ENCODE assay signal across 8 cellular contexts in genomic region chr1:15950763-15951295, GRCh38. TPM values are rescaled to one million over a fixed set of nuclear protein-coding genes. Genes with fewer than 3 reads are reported as not detected.
DNase-seq lines count a peak whose midpoint lies in the region; ATAC-seq, FAIRE-seq and TF ChIP-seq lines count a peak whose summit lies in the region.

No MANE protein-coding gene starts in this region.

- H3K4me1 ChIP-seq in OCI-LY3 (ENCODE audit: low read length) (peaks cover 42% of the 10 kb centered on the region), gastroesophageal sphincter (peaks cover 13 to 83% (median 42%) of the 10 kb centered on the region in 3 donors)

- TF ChIP-seq EP300 in gastroesophageal sphincter (IDR thresholded peaks at IDR 0.05): no peak

- H3K4me3 ChIP-seq in OCI-LY3 (ENCODE audit: low read length): no peak overlapping the region
- H3K4me3 ChIP-seq in gastroesophageal sphincter: no peak overlapping the region

- peaks cover 36% of the 10 kb centered on the region for H3K36me3 Mint-ChIP-seq in activated T-cell treated with anti-CD3 and anti-CD28 coated beads, Interleukin-2, amount 50 U/mL, for 4 hours (ENCODE audit: insufficient read depth)

- TF ChIP-seq CTCF in OCI-LY3 (IDR thresholded peaks at IDR 0.05; ENCODE audit: low read depth, low read length) (no peak), gastroesophageal sphincter (IDR thresholded peaks at IDR 0.05) (no peak)

- FAIRE-seq in GM12892 (lab: Jason Lieb, UNC): no peak

- WGBS in gastroesophageal sphincter (ENCODE audit: low coverage in 1 of 2), 2 donors: 10 to 26% methylated on average over 2 to 10 of the region's 10 CpGs

- H3K27ac ChIP-seq in OCI-LY3 (ENCODE audit: low read length) (no peak overlapping the region; the same call in 1 of the 2 replicates), gastroesophageal sphincter (peak overlapping the region; percentile 81 to 99 (median 92))

- TF ChIP-seq POLR2A in gastroesophageal sphincter (IDR thresholded peaks at IDR 0.05) (no peak), GM12892 (IDR thresholded peaks at IDR 0.05; ENCODE audit: low read depth, low read length) (no peak)

- no peak overlapping the region for H2AFZ ChIP-seq in OCI-LY3 (ENCODE audit: low read depth, low read length)

- DNase-seq in activated T-cell treated with anti-CD3 and anti-CD28 coated beads, Interleukin-2, amount 50 U/mL, for 4 hours: peak; percentile 86
- DNase-seq in stimulated activated CD4-positive, alpha-beta T cell treated with anti-CD3 and anti-CD28 coated beads, Interleukin-4, amount 100 ng/mL, for 4 hours: peak; percentile 72 to 92
- DNase-seq in GM12892 (ENCODE audit: insufficient read length) (no peak), NCI-H2227 (lab: John Stamatoyannopoulos, UW; ENCODE audit: unreplicated experiment) (no peak), amniotic stem cell (lab: John Stamatoyannopoulos, UW) (no peak), activated gamma-delta T cell (lab: John Stamatoyannopoulos, UW) (no peak)

- no peak overlapping the region for H3K9ac ChIP-seq in OCI-LY3 (ENCODE audit: low read length)

- H3K4me1 Mint-ChIP-seq in activated T-cell treated with anti-CD3 and anti-CD28 coated beads, Interleukin-2, amount 50 U/mL, for 4 hours (ENCODE audit: low read depth): peaks cover 83% of the 10 kb centered on the region

- H3K9me3 ChIP-seq in OCI-LY3 (ENCODE audit: insufficient read depth, low read length): no peaks in the 10 kb centered on the region
- H3K9me3 ChIP-seq in gastroesophageal sphincter: no peaks in the 10 kb centered on the region

- peak overlapping the region; percentile 79; the same call in 1 of the 2 replicates for H3K4me2 ChIP-seq in OCI-LY3 (ENCODE audit: low read length)

- ATAC-seq in activated T-cell treated with anti-CD3 and anti-CD28 coated beads, Interleukin-2, amount 50 U/mL, for 4 hours: peak; percentile 12 to 16
- ATAC-seq in gastroesophageal sphincter: no peak

- no peaks in the 10 kb centered on the region for H3K27me3 Mint-ChIP-seq in activated T-cell treated with anti-CD3 and anti-CD28 coated beads, Interleukin-2, amount 50 U/mL, for 4 hours (ENCODE audit: low read depth)

- peak overlapping the region; percentile 71 for H3K4me3 Mint-ChIP-seq in activated T-cell treated with anti-CD3 and anti-CD28 coated beads, Interleukin-2, amount 50 U/mL, for 4 hours

- H3K9me3 Mint-ChIP-seq in activated T-cell treated with anti-CD3 and anti-CD28 coated beads, Interleukin-2, amount 50 U/mL, for 4 hours: no peaks in the 10 kb centered on the region

- peaks cover 4% of the 10 kb centered on the region; the same call in 1 of the 2 replicates for H3K79me2 ChIP-seq in OCI-LY3 (ENCODE audit: low read length)

- no peaks in the 10 kb centered on the region for H3K27me3 ChIP-seq in OCI-LY3 (ENCODE audit: low read depth, low read length)
- no peaks in the 10 kb centered on the region for H3K27me3 ChIP-seq in gastroesophageal sphincter

- no peaks in the 10 kb centered on the region; the same call in 1 of the 2 replicates for H4K20me1 ChIP-seq in OCI-LY3 (ENCODE audit: insufficient read depth, low read length)

- H3K36me3 ChIP-seq in OCI-LY3 (replicated peaks; ENCODE audit: low read depth, low read length) (peaks cover 10% of the 10 kb centered on the region), gastroesophageal sphincter (peaks cover 0 to 25% of the 10 kb centered on the region in 2 donors)

RNA-seq across cellular contexts. Expression of gene ZBTB17, which starts 25.1 kb away (rescaled TPM):
- total RNA-seq in activated T-cell treated with anti-CD3 and anti-CD28 coated beads, Interleukin-2, amount 50 U/mL, for 4 hours: 10 to 100 TPM; 74.2 to 86.9 (median 81.1) TPM
- total RNA-seq in gastroesophageal sphincter: 10 to 100 TPM; 24.0 to 65.7 (median 29.0) TPM
- polyA plus RNA-seq in GM12892 (2012; ENCODE audit: missing spikeins): 12.6 TPM

RNA-seq across cellular contexts. Expression of gene SRARP, which starts 53.2 kb away (rescaled TPM):
- total RNA-seq in activated T-cell treated with anti-CD3 and anti-CD28 coated beads, Interleukin-2, amount 50 U/mL, for 4 hours: not detected
- not detected for total RNA-seq in gastroesophageal sphincter
- polyA plus RNA-seq in GM12892 (2012; ENCODE audit: missing spikeins): not detected

Comparison
In these comparisons a context has a peak if more than half of its experiments do, and no peak if none do; other contexts are left out.
1. DNase-seq: peak in activated T-cell treated with anti-CD3 and anti-CD28 coated beads, Interleukin-2, amount 50 U/mL, for 4 hours (single experiment) and stimulated activated CD4-positive, alpha-beta T cell treated with anti-CD3 and anti-CD28 coated beads, Interleukin-4, amount 100 ng/mL, for 4 hours (2 of 2); none in GM12892 (single experiment), NCI-H2227 (single experiment), amniotic stem cell (single experiment) and activated gamma-delta T cell (single experiment).